Comparison of ENCODE assay signal across 14 cellular contexts in genomic region chr1:29649375-29650040, GRCh38.
DNase-seq lines count a peak whose midpoint lies in the region; ATAC-seq and TF ChIP-seq lines count a peak whose summit lies in the region.
"Had no signal": no experiment of that assay in that cellular context is flagged by ENCODE, and none has a peak within 500 bp of the region (broad histone marks: within the 10 kb centered on the region; RNA-seq: fewer than 3 reads in every experiment).

No MANE protein-coding gene starts in this region.

- H3K4me3 ChIP-seq in RWPE2 (ENCODE audit: severe bottlenecking), result no peak overlapping the region

- intact Hi-C loops in CD14-positive monocyte (cut with micrococcal nuclease), result no loop called here

- DNase-seq in CD14-positive monocyte (ENCODE audit: low spot score) (peak; percentile 26), HEK293T (ENCODE audit: extremely low spot score) (no peak), RWPE2 (ENCODE audit: low spot score) (no peak), kidney tubule cell (ENCODE audit: low spot score) (peak; percentile 42)
- DNase-seq: activated CD4-positive, alpha-beta T cell treated with anti-CD3 and anti-CD28 coated beads, Interleukin-2, amount 50 U/mL, for 1 hour; C1 segment of cervical spinal cord; NCI-H146; stimulated activated CD4-positive, alpha-beta T cell treated with anti-CD3 and anti-CD28 coated beads, Interleukin-1b, Interleukin-23, amount 100 ng/mL, for 48 hours had no signal

- POLR2A ChIA-PET in HEK293T (lab: Yijun Ruan, JAX), result no interaction called here

- H3K9me3 ChIP-seq in RWPE2 (ENCODE audit: severe bottlenecking), result peaks cover 2% of the 10 kb centered on the region

- no peak overlapping the region for H3K27ac Mint-ChIP-seq in CD14-positive monocyte
- H3K27ac Mint-ChIP-seq: activated naive CD4-positive, alpha-beta T cell treated with anti-CD3 and anti-CD28 coated beads, Interleukin-2, amount 50 U/mL, for 24 hours; mesothelial cell of epicardium had no signal

- peaks cover 0 to 7% (median 0%) of the 10 kb centered on the region in 7 donors for H3K9me3 Mint-ChIP-seq in CD14-positive monocyte
- H3K9me3 Mint-ChIP-seq: activated naive CD4-positive, alpha-beta T cell treated with anti-CD3 and anti-CD28 coated beads, Interleukin-2, amount 50 U/mL, for 24 hours; mesothelial cell of epicardium had no signal

- no peaks in the 10 kb centered on the region for H3K36me3 Mint-ChIP-seq in CD14-positive monocyte
- H3K36me3 Mint-ChIP-seq: activated naive CD4-positive, alpha-beta T cell treated with anti-CD3 and anti-CD28 coated beads, Interleukin-2, amount 50 U/mL, for 24 hours; mesothelial cell of epicardium had no signal

- H3K4me1 ChIP-seq in RWPE2 (ENCODE audit: insufficient read depth, poor library complexity, severe bottlenecking), result peaks cover 20% of the 10 kb centered on the region

- no peaks in the 10 kb centered on the region for H3K4me1 Mint-ChIP-seq in CD14-positive monocyte
- H3K4me1 Mint-ChIP-seq: activated naive CD4-positive, alpha-beta T cell treated with anti-CD3 and anti-CD28 coated beads, Interleukin-2, amount 50 U/mL, for 24 hours; mesothelial cell of epicardium had no signal

- peak overlapping the region; percentile 13 for H3K27ac ChIP-seq in RWPE2 (ENCODE audit: poor library complexity, severe bottlenecking)

- no peak overlapping the region for H3K4me3 Mint-ChIP-seq in CD14-positive monocyte
- H3K4me3 Mint-ChIP-seq: activated naive CD4-positive, alpha-beta T cell treated with anti-CD3 and anti-CD28 coated beads, Interleukin-2, amount 50 U/mL, for 24 hours; mesothelial cell of epicardium had no signal

- TF ChIP-seq CTCF in CD14-positive monocyte (IDR thresholded peaks at IDR 0.05), result no peak
- TF ChIP-seq CTCF in RWPE2 (IDR thresholded peaks at IDR 0.05; ENCODE audit: poor library complexity, severe bottlenecking), result no peak

- CTCF ChIA-PET in HEK293T (lab: Yijun Ruan, JAX), result no interaction called here

- no peaks in the 10 kb centered on the region for H3K27me3 ChIP-seq in RWPE2 (ENCODE audit: insufficient read depth, poor library complexity, severe bottlenecking)

- peaks cover 1 to 7% (median 4%) of the 10 kb centered on the region in 3 donors for H3K27me3 Mint-ChIP-seq in CD14-positive monocyte (ENCODE audit: low read depth in 3 of 3)

- ATAC-seq in RWPE2 (ENCODE audit: low read depth) (peak; percentile 46), GM18907 (IDR thresholded peaks at IDR 0.05; ENCODE audit: unreplicated experiment) (no peak), GM19455 (IDR thresholded peaks at IDR 0.05; ENCODE audit: unreplicated experiment) (no peak), HG02938 (IDR thresholded peaks at IDR 0.05; ENCODE audit: unreplicated experiment) (no peak), HG03175 (IDR thresholded peaks at IDR 0.05; ENCODE audit: unreplicated experiment) (no peak)

- H3K36me3 ChIP-seq in RWPE2 (ENCODE audit: low read depth), result no peaks in the 10 kb centered on the region

TF ChIP-seq in HEK293T, 16 proteins besides CTCF, POLR2A, EP300 and RAD21:
- TF ChIP-seq L3MBTL2 (conservative IDR thresholded peaks at IDR 0.05), result peak; percentile 71
- TF ChIP-seq CTBP1 (IDR thresholded peaks at IDR 0.05; ENCODE audit: borderline replicate concordance), result no peak

Comparison
In these comparisons a context has a peak if more than half of its experiments do, and no peak if none do; other contexts are left out.
1. DNase-seq: peak in CD14-positive monocyte (single experiment) and kidney tubule cell (single experiment); none in HEK293T (single experiment) and RWPE2 (single experiment).